1 cellular context compared by ENCODE assay signal in the genomic region with DNA sequence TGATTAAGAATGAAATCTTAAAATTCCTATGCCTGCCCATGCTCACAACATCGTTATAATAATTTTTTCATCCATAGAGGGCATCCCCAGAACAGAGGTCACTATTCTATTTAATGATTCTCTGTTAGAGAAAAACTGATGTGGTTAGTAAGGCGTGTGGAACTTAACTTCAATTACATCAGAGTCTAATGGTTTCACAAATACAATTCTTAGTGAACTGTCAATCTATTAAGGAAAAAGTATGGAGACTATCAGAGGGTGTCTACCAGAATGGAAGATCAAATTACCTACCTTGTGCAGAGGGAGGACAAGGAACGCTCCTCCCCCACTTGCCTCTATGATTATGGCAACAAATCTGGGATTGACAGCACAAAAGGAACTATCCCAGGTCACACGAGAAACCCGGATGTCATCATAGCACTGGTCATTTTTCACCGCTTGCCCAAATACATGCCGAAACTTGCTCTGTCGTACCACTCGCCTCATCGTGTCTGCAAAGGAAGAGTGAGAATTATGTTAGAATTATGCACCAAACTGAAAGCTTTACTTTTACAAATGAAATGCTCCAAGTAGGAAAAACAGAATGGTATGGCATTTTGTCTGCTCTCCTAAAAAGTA.
TF ChIP-seq lines count a peak whose summit lies in the region.

No MANE protein-coding gene starts in this region.

TF ChIP-seq in GM12878, 131 proteins besides CTCF, POLR2A, EP300 and RAD21:
- TF ChIP-seq PKNOX1 (IDR thresholded peaks at IDR 0.05) (0 out of 2 replicates have a peak, but pooled peaks have one; percentile 6), IRF4 (IDR thresholded peaks at IDR 0.05; ENCODE audit: low read depth, low read length) (no peak)
